Comparison of ENCODE assay signal across 17 cellular contexts in genomic region chr19:1350861-1351260, GRCh38.
"Had no signal": no experiment of that assay in that cellular context is flagged by ENCODE, and none has a peak within 500 bp of the region (broad histone marks: within the 10 kb centered on the region; RNA-seq: fewer than 3 reads in every experiment).

No MANE protein-coding gene starts in this region.

- H3K36me3 Mint-ChIP-seq: natural killer cell had no signal

- DNase-seq: cortex of kidney; dorsolateral prefrontal cortex; effector CD8-positive, alpha-beta T cell; foreskin melanocyte; heart left ventricle; islet precursor cell; mammary epithelial cell; natural killer cell; posterior cingulate gyrus; small intestine; stimulated activated CD4-positive, alpha-beta T cell treated with anti-CD3 and anti-CD28 coated beads, Interleukin-12 subunit alpha, Interleukin-12 subunit beta, amount 100 ng/mL, for 4 hours; stimulated activated CD4-positive, alpha-beta T cell treated with anti-CD3 and anti-CD28 coated beads, Interleukin-2, amount 100 ng/mL, for 48 hours; stimulated activated naive CD4-positive, alpha-beta T cell treated with Interleukin-2 at 50 U/mL for 16 hours; trophoblast cell had no signal

- H3K9me3 ChIP-seq: heart left ventricle, neutrophil, right atrium auricular region had no signal

- ATAC-seq: heart left ventricle, left lobe of liver, natural killer cell had no signal

- H3K4me3 ChIP-seq: dorsolateral prefrontal cortex, heart left ventricle, right atrium auricular region had no signal

- H3K9me3 Mint-ChIP-seq: natural killer cell had no signal

- H3K36me3 ChIP-seq: heart left ventricle, neutrophil, right atrium auricular region had no signal

- H3K27me3 ChIP-seq: dorsolateral prefrontal cortex, heart left ventricle, right atrium auricular region had no signal

- H3K27ac Mint-ChIP-seq: natural killer cell had no signal

- H3K27ac ChIP-seq: dorsolateral prefrontal cortex, heart left ventricle, neutrophil, right atrium auricular region had no signal
